Comparison of ENCODE assay signal across 8 cellular contexts in genomic region chr12:108838194-108839010, GRCh38. TPM values are rescaled to one million over a fixed set of nuclear protein-coding genes. Genes with fewer than 3 reads are reported as not detected.
DNase-seq lines count a peak whose midpoint lies in the region; ATAC-seq and TF ChIP-seq lines count a peak whose summit lies in the region.

No MANE protein-coding gene starts in this region.

- peaks cover 19% of the 10 kb centered on the region for H3K4me1 ChIP-seq in effector memory CD4-positive, alpha-beta T cell (ENCODE audit: control insufficient read depth, insufficient read depth, low read length, poor library complexity, severe bottlenecking)
- peaks cover 14% of the 10 kb centered on the region for H3K4me1 ChIP-seq in mucosa of descending colon (ENCODE audit: low read depth)

- DNase-seq in NCI-H2227 (lab: John Stamatoyannopoulos, UW; ENCODE audit: unreplicated experiment): peak; percentile 69
- peak; percentile 90 for DNase-seq in activated CD4-positive, alpha-beta memory T cell treated with anti-CD3 and anti-CD28 coated beads, Interleukin-2, amount 10 ng/mL, durations not matched to agents 7 days and 5 days
- DNase-seq in effector memory CD4-positive, alpha-beta T cell: peak; percentile 47 to 55 (median 54)
- DNase-seq in mucosa of descending colon: peak; percentile 66 to 91 (median 71)
- DNase-seq in stimulated activated effector memory CD8-positive, alpha-beta T cell treated with anti-CD3 and anti-CD28 coated beads, Interleukin-12 subunit alpha, Interleukin-12 subunit beta, amount 100 ng/mL, for 72 hours (ENCODE audit: low spot score in 2 of 2): peak; percentile 64 to 88
- no peak for DNase-seq in NCI-H82 (lab: John Stamatoyannopoulos, UW)

- H3K4me1 Mint-ChIP-seq in activated CD4-positive, alpha-beta memory T cell treated with anti-CD3 and anti-CD28 coated beads, Interleukin-2, amount 10 ng/mL, durations not matched to agents 7 days and 5 days: peaks cover 70% of the 10 kb centered on the region
- H3K4me1 Mint-ChIP-seq in stimulated activated effector memory CD8-positive, alpha-beta T cell treated with anti-CD3 and anti-CD28 coated beads, Interleukin-12 subunit alpha, Interleukin-12 subunit beta, amount 100 ng/mL, for 72 hours: peaks cover 78% of the 10 kb centered on the region

- H3K27me3 ChIP-seq in effector memory CD4-positive, alpha-beta T cell (replicated peaks; ENCODE audit: control insufficient read depth, insufficient read depth, low read length, poor library complexity, severe bottlenecking): no peaks in the 10 kb centered on the region

- H3K9me3 ChIP-seq in effector memory CD4-positive, alpha-beta T cell (ENCODE audit: control insufficient read depth, low read length): no peaks in the 10 kb centered on the region
- no peaks in the 10 kb centered on the region for H3K9me3 ChIP-seq in mucosa of descending colon

- H3K27ac ChIP-seq in effector memory CD4-positive, alpha-beta T cell (ENCODE audit: insufficient read depth, low read length, poor library complexity, severe bottlenecking): peak overlapping the region; percentile 10

- CTCF ChIA-PET in activated CD4-positive, alpha-beta memory T cell treated with anti-CD3 and anti-CD28 coated beads, Interleukin-2, amount 10 ng/mL, durations not matched to agents 7 days and 5 days (lab: Charles Lee): interaction anchor here (0.9 to 4.5 kb wide), 4 partner anchors 20 to 221 kb away, joined by 3 to 12 read pairs (median 5); partner anchors contain the start of gene SSH1

- intact Hi-C loops in mucosa of descending colon (cut with DNase I, micrococcal nuclease): no loop called here

- H3K4me3 ChIP-seq in effector memory CD4-positive, alpha-beta T cell (ENCODE audit: insufficient read depth, low read depth, low read length, poor library complexity, severe bottlenecking): no peak overlapping the region
- H3K4me3 ChIP-seq in mucosa of descending colon: no peak overlapping the region

- no peak for TF ChIP-seq CTCF in mucosa of descending colon (IDR thresholded peaks at IDR 0.05)

- peak overlapping the region; percentile 35 for H3K4me3 Mint-ChIP-seq in activated CD4-positive, alpha-beta memory T cell treated with anti-CD3 and anti-CD28 coated beads, Interleukin-2, amount 10 ng/mL, durations not matched to agents 7 days and 5 days
- peak overlapping the region; percentile 75 for H3K4me3 Mint-ChIP-seq in stimulated activated effector memory CD8-positive, alpha-beta T cell treated with anti-CD3 and anti-CD28 coated beads, Interleukin-12 subunit alpha, Interleukin-12 subunit beta, amount 100 ng/mL, for 72 hours

- ATAC-seq in GM18508 (IDR thresholded peaks at IDR 0.05; ENCODE audit: insufficient read depth, unreplicated experiment) (peak; percentile 96), HG02840 (IDR thresholded peaks at IDR 0.05; ENCODE audit: low FRiP score, unreplicated experiment) (peak; percentile 88), mucosa of descending colon (peak; percentile 89)
- ATAC-seq in stimulated activated effector memory CD8-positive, alpha-beta T cell treated with anti-CD3 and anti-CD28 coated beads, Interleukin-12 subunit alpha, Interleukin-12 subunit beta, amount 100 ng/mL, for 72 hours: peak; percentile 98

- H3K27ac Mint-ChIP-seq in activated CD4-positive, alpha-beta memory T cell treated with anti-CD3 and anti-CD28 coated beads, Interleukin-2, amount 10 ng/mL, durations not matched to agents 7 days and 5 days: peak overlapping the region; percentile 81
- H3K27ac Mint-ChIP-seq in stimulated activated effector memory CD8-positive, alpha-beta T cell treated with anti-CD3 and anti-CD28 coated beads, Interleukin-12 subunit alpha, Interleukin-12 subunit beta, amount 100 ng/mL, for 72 hours: peak overlapping the region; percentile 98

- H3K36me3 Mint-ChIP-seq in activated CD4-positive, alpha-beta memory T cell treated with anti-CD3 and anti-CD28 coated beads, Interleukin-2, amount 10 ng/mL, durations not matched to agents 7 days and 5 days (ENCODE audit: low read depth): peaks cover 70% of the 10 kb centered on the region
- H3K36me3 Mint-ChIP-seq in stimulated activated effector memory CD8-positive, alpha-beta T cell treated with anti-CD3 and anti-CD28 coated beads, Interleukin-12 subunit alpha, Interleukin-12 subunit beta, amount 100 ng/mL, for 72 hours: peaks cover 92% of the 10 kb centered on the region

- no peaks in the 10 kb centered on the region for H3K27me3 Mint-ChIP-seq in activated CD4-positive, alpha-beta memory T cell treated with anti-CD3 and anti-CD28 coated beads, Interleukin-2, amount 10 ng/mL, durations not matched to agents 7 days and 5 days

- POLR2A ChIA-PET in activated CD4-positive, alpha-beta memory T cell treated with anti-CD3 and anti-CD28 coated beads, Interleukin-2, amount 10 ng/mL, durations not matched to agents 7 days and 5 days (lab: Charles Lee): interaction anchor here (0.6 to 6.1 kb wide), 16 partner anchors 9 to 1683 kb away, joined by 3 to 62 read pairs (median 6); partner anchors contain the start of genes ISCU, SART3, SELPLG and SSH1

- H3K9me3 Mint-ChIP-seq in activated CD4-positive, alpha-beta memory T cell treated with anti-CD3 and anti-CD28 coated beads, Interleukin-2, amount 10 ng/mL, durations not matched to agents 7 days and 5 days: peaks cover 3% of the 10 kb centered on the region
- no peaks in the 10 kb centered on the region for H3K9me3 Mint-ChIP-seq in stimulated activated effector memory CD8-positive, alpha-beta T cell treated with anti-CD3 and anti-CD28 coated beads, Interleukin-12 subunit alpha, Interleukin-12 subunit beta, amount 100 ng/mL, for 72 hours

- peaks cover 8% of the 10 kb centered on the region for H3K36me3 ChIP-seq in effector memory CD4-positive, alpha-beta T cell (ENCODE audit: control insufficient read depth, insufficient read depth, low read length)
- H3K36me3 ChIP-seq in mucosa of descending colon (ENCODE audit: low read depth): no peaks in the 10 kb centered on the region

RNA-seq across cellular contexts. Expression of gene SSH1, which starts 19.0 kb away (rescaled TPM):
- 10 to 100 TPM; 56.7 to 57.4 TPM for total RNA-seq in activated CD4-positive, alpha-beta memory T cell treated with anti-CD3 and anti-CD28 coated beads, Interleukin-2, amount 10 ng/mL, durations not matched to agents 7 days and 5 days
- total RNA-seq in mucosa of descending colon: 10 to 100 TPM; 23.9 to 49.5 (median 25.6) TPM

RNA-seq across cellular contexts. Expression of gene DAO, which starts 41.5 kb away (rescaled TPM):
- not detected for total RNA-seq in activated CD4-positive, alpha-beta memory T cell treated with anti-CD3 and anti-CD28 coated beads, Interleukin-2, amount 10 ng/mL, durations not matched to agents 7 days and 5 days
- 1 to 10 TPM in 2 of 3 donors, under 1 TPM in 1; 0.79 to 4.8 (median 3.0) TPM for total RNA-seq in mucosa of descending colon
